ENCODE assay signal across 23 cellular contexts in genomic region chr9:137656416-137656815, GRCh38.
"Had no signal": no experiment of that assay in that cellular context is flagged by ENCODE, and none has a peak within 500 bp of the region (broad histone marks: within the 10 kb centered on the region; RNA-seq: fewer than 3 reads in every experiment).

No MANE protein-coding gene starts in this region.

- H3K36me3 ChIP-seq: colonic mucosa had no signal

- H3K27ac ChIP-seq: colonic mucosa, esophagus muscularis mucosa, foreskin keratinocyte, gastroesophageal sphincter, heart left ventricle, hepatocyte, parathyroid adenoma, thoracic aorta, transverse colon had no signal

- H3K36me3 Mint-ChIP-seq: natural killer cell had no signal

- H3K9me3 ChIP-seq: colonic mucosa, esophagus muscularis mucosa, gastroesophageal sphincter, heart left ventricle, thoracic aorta, transverse colon had no signal

- H3K27me3 Mint-ChIP-seq: dendritic cell treated with granulocyte-macrophage colony-stimulating factor and Interleukin-4, amounts not matched to agents 40 ng/mL and 50 ng/mL, for 4 days; memory B cell; progenitor cell of endocrine pancreas; stimulated activated memory B cell treated with anti-CD40 and anti-IgM and Interleukin-4, amounts not matched to agents 10 μg/mL and 1 μg/mL and 100 μg/mL, for 72 hours had no signal

- H3K4me1 ChIP-seq: colonic mucosa, foreskin keratinocyte, parathyroid adenoma had no signal

- H3K4me3 ChIP-seq: colonic mucosa, esophagus muscularis mucosa, gastroesophageal sphincter, heart left ventricle, hepatocyte, lung, thoracic aorta, transverse colon had no signal

- ATAC-seq: foreskin keratinocyte; gastroesophageal sphincter; left cardiac atrium; left ventricle myocardium superior; natural killer cell; sciatic nerve; stimulated activated memory B cell treated with anti-CD40 and anti-IgM and Interleukin-4, amounts not matched to agents 10 μg/mL and 1 μg/mL and 100 μg/mL, for 72 hours; stimulated activated naive CD8-positive, alpha-beta T cell treated with anti-CD3 and anti-CD28 coated beads, Interleukin-15, Interleukin-2, amounts not matched to agents 100 U/mL and 50 U/mL, for 24 hours had no signal

- H3K9me3 Mint-ChIP-seq: dendritic cell treated with granulocyte-macrophage colony-stimulating factor and Interleukin-4, amounts not matched to agents 40 ng/mL and 50 ng/mL, for 4 days; memory B cell; natural killer cell; stimulated activated memory B cell treated with anti-CD40 and anti-IgM and Interleukin-4, amounts not matched to agents 10 μg/mL and 1 μg/mL and 100 μg/mL, for 72 hours had no signal

- DNase-seq: central memory CD4-positive, alpha-beta T cell; colonic mucosa; effector CD8-positive, alpha-beta T cell; foreskin keratinocyte; heart left ventricle; left cardiac atrium; left ventricle myocardium superior; natural killer cell; stimulated activated CD4-positive, alpha-beta T cell treated with anti-CD3 and anti-CD28 coated beads, Interleukin-4, amount 100 ng/mL, for 4 hours; stimulated activated naive CD8-positive, alpha-beta T cell treated with anti-CD3 and anti-CD28 coated beads, Interleukin-15, Interleukin-2, amounts not matched to agents 100 U/mL and 50 U/mL, for 24 hours; substantia nigra; transverse colon had no signal

- H3K4me3 Mint-ChIP-seq: dendritic cell treated with granulocyte-macrophage colony-stimulating factor and Interleukin-4, amounts not matched to agents 40 ng/mL and 50 ng/mL, for 4 days; memory B cell; natural killer cell; stimulated activated memory B cell treated with anti-CD40 and anti-IgM and Interleukin-4, amounts not matched to agents 10 μg/mL and 1 μg/mL and 100 μg/mL, for 72 hours had no signal

- H3K27me3 ChIP-seq: colonic mucosa, esophagus muscularis mucosa, foreskin keratinocyte, gastroesophageal sphincter, heart left ventricle, hepatocyte, transverse colon had no signal
